Comparison of ENCODE assay signal across 1 cellular context in genomic region chr1:11681071-11681771, GRCh38.
TF ChIP-seq lines count a peak whose summit lies in the region.

MAD2L2 (minus strand) TSS chr1:11681148; CDS start chr1:11680601, 547 bp downstream.

TF ChIP-seq in HEK293, 187 proteins besides CTCF, POLR2A, EP300 and RAD21 (continued from another document and continues in another):
- no peak for TF ChIP-seq ZSCAN4 (tag by site-specific recombination; IDR thresholded peaks at IDR 0.05)
- no peak for TF ChIP-seq ZSCAN5A (tag by site-specific recombination; IDR thresholded peaks at IDR 0.05)
- TF ChIP-seq ZNF362 (tag by site-specific recombination; IDR thresholded peaks at IDR 0.05) = 0 out of 2 replicates have a peak, but pooled peaks have one; percentile 26
- no peak for TF ChIP-seq ZNF26 (tag by site-specific recombination; IDR thresholded peaks at IDR 0.05)
- peak; percentile 32; the same call in 1 of the 2 replicates for TF ChIP-seq ZNF76 (tag by site-specific recombination; IDR thresholded peaks at IDR 0.05; ENCODE audit: borderline replicate concordance, low read depth)
- peak; percentile 97 for TF ChIP-seq PATZ1 (tag by site-specific recombination; IDR thresholded peaks at IDR 0.05)
- peak; percentile 91 for TF ChIP-seq ZBTB8A (tag by site-specific recombination; IDR thresholded peaks at IDR 0.05)
- TF ChIP-seq ZNF366 (tag by site-specific recombination; conservative IDR thresholded peaks at IDR 0.05) = peak; percentile 44; the same call in 1 of the 2 replicates
- TF ChIP-seq ZNF830 (tag by site-specific recombination; IDR thresholded peaks at IDR 0.05; ENCODE audit: low read depth) = no peak
- peak; percentile 86 for TF ChIP-seq GLIS1 (tag by site-specific recombination; IDR thresholded peaks at IDR 0.05)
- no peak for TF ChIP-seq ATF2 (tag by site-specific recombination; IDR thresholded peaks at IDR 0.05; ENCODE audit: low read depth)
- TF ChIP-seq INSM2 (tag by site-specific recombination; IDR thresholded peaks at IDR 0.05) = peak; percentile 34; the same call in 1 of the 2 replicates
- no peak for TF ChIP-seq ZNF624 (tag by site-specific recombination; IDR thresholded peaks at IDR 0.05)
- peak; percentile 53 for TF ChIP-seq WT1 (tag by site-specific recombination; IDR thresholded peaks at IDR 0.05)
- TF ChIP-seq ZFHX2 (tag by site-specific recombination; conservative IDR thresholded peaks at IDR 0.05) = peak; percentile 89
- TF ChIP-seq BCL6B (tag by site-specific recombination; IDR thresholded peaks at IDR 0.05) = no peak
- TF ChIP-seq ZNF335 (tag by site-specific recombination; conservative IDR thresholded peaks at IDR 0.05) = peak; percentile 86
- no peak for TF ChIP-seq ZNF513 (tag by site-specific recombination; IDR thresholded peaks at IDR 0.05)
- no peak for TF ChIP-seq ZNF704 (tag by site-specific recombination; IDR thresholded peaks at IDR 0.05)
- TF ChIP-seq ELK4 (IDR thresholded peaks at IDR 0.05; ENCODE audit: borderline replicate concordance, low read depth, low read length) = no peak
- no peak for TF ChIP-seq ZBTB17 (tag by site-specific recombination; IDR thresholded peaks at IDR 0.05)
- TF ChIP-seq MEIS1 (CRISPR knock-in tag; IDR thresholded peaks at IDR 0.05; ENCODE audit: borderline replicate concordance) = no peak
- no peak for TF ChIP-seq ZNF544 (tag by site-specific recombination; IDR thresholded peaks at IDR 0.05)
- TF ChIP-seq ZNF10 (tag by site-specific recombination; IDR thresholded peaks at IDR 0.05) = peak; percentile 93
- no peak for TF ChIP-seq ZBTB10 (tag by site-specific recombination; IDR thresholded peaks at IDR 0.05)
- TF ChIP-seq ZNF324 (tag by site-specific recombination; IDR thresholded peaks at IDR 0.05) = no peak
- TF ChIP-seq ZBTB26 (tag by site-specific recombination; optimal IDR thresholded peaks at IDR 0.05) = peak; percentile 61
- peak; percentile 74 for TF ChIP-seq ZNF341 (tag by site-specific recombination; IDR thresholded peaks at IDR 0.05; ENCODE audit: low read depth)
- peak; percentile 58 for TF ChIP-seq ZXDB (tag by site-specific recombination; IDR thresholded peaks at IDR 0.05)
- peak; percentile 54 for TF ChIP-seq ZNF596 (tag by site-specific recombination; IDR thresholded peaks at IDR 0.05)
